In genomic region chrX:67721321-67721720, GRCh38 we compare ENCODE assay signal across 22 cellular contexts.
"Had no signal": no experiment of that assay in that cellular context is flagged by ENCODE, and none has a peak within 500 bp of the region (broad histone marks: within the 10 kb centered on the region; RNA-seq: fewer than 3 reads in every experiment).

No MANE protein-coding gene starts in this region.

- H3K27ac ChIP-seq: coronary artery, dorsolateral prefrontal cortex, esophagus squamous epithelium, lower lobe of right lung, neutrophil, pancreas, right lobe of liver, thoracic aorta, upper lobe of left lung had no signal

- FAIRE-seq: keratinocyte, pancreas, small intestine, urothelium cell line had no signal

- H3K36me3 ChIP-seq: esophagus squamous epithelium, lower lobe of right lung, neutrophil, pancreas, thoracic aorta, tibial nerve, upper lobe of left lung had no signal

- DNase-seq: dorsolateral prefrontal cortex; effector CD4-positive, alpha-beta T cell; erythroblast; esophagus squamous epithelium; foreskin melanocyte; left ventricle myocardium superior; lower lobe of right lung; pancreas; right lobe of liver; small intestine; stimulated activated CD4-positive, alpha-beta T cell treated with anti-CD3 and anti-CD28 coated beads, Interleukin-15, amount 100 ng/mL, for 24 hours; stimulated activated CD4-positive, alpha-beta T cell treated with anti-CD3 and anti-CD28 coated beads, Interleukin-4, amount 100 ng/mL, for 1 hour; stimulated activated naive CD4-positive, alpha-beta T cell treated with Interleukin-2 at 50 U/mL for 16 hours; upper lobe of left lung had no signal

- H3K4me3 ChIP-seq: coronary artery, dorsolateral prefrontal cortex, esophagus squamous epithelium, lower lobe of right lung, pancreas, right lobe of liver, thoracic aorta, tibial nerve, upper lobe of left lung had no signal

- H3K4me1 ChIP-seq: esophagus squamous epithelium, lower lobe of right lung, pancreas had no signal

- H3K9me3 ChIP-seq: esophagus squamous epithelium, lower lobe of right lung, neutrophil, pancreas, right lobe of liver, thoracic aorta, tibial nerve, upper lobe of left lung had no signal

- ATAC-seq: left ventricle myocardium superior; lower lobe of right lung; natural killer cell treated with Interleukin-12 subunit alpha and Interleukin-12 subunit beta and Interleukin-15 and Interleukin-18, amount 100 ng/mL, for 72 hours; pancreas; right lobe of liver; stimulated activated effector memory CD8-positive, alpha-beta T cell treated with anti-CD3 and anti-CD28 coated beads, Interleukin-12 subunit alpha, Interleukin-12 subunit beta, amount 100 ng/mL, for 72 hours had no signal

- H3K27me3 ChIP-seq: esophagus squamous epithelium, neutrophil, pancreas, right lobe of liver, tibial nerve, upper lobe of left lung had no signal
